Comparison of ENCODE assay signal across 1 cellular context in genomic region chr9:129899620-129900019, GRCh38.
TF ChIP-seq lines count a peak whose summit lies in the region.

No MANE protein-coding gene starts in this region.

TF ChIP-seq in GM12878, 131 proteins besides CTCF, POLR2A, EP300 and RAD21:
- TF ChIP-seq FOXM1 (IDR thresholded peaks at IDR 0.05; ENCODE audit: low read depth, low read length) (no peak), SMAD1 (IDR thresholded peaks at IDR 0.05; ENCODE audit: low read depth, partially characterized antibody) (no peak), NBN (IDR thresholded peaks at IDR 0.05) (0 out of 2 replicates have a peak, but pooled peaks have one; percentile 20), HDAC6 (IDR thresholded peaks at IDR 0.05; ENCODE audit: unreplicated experiment) (no peak), ZZZ3 (IDR thresholded peaks at IDR 0.05; ENCODE audit: control insufficient read depth, insufficient read length, low read depth) (no peak), SP1 (IDR thresholded peaks at IDR 0.05; ENCODE audit: low read depth, low read length) (no peak), ZBED1 (IDR thresholded peaks at IDR 0.05; ENCODE audit: borderline replicate concordance) (no peak), ZNF207 (IDR thresholded peaks at IDR 0.05; ENCODE audit: borderline replicate concordance) (no peak), ZNF24 (IDR thresholded peaks at IDR 0.05) (no peak), BACH1 (IDR thresholded peaks at IDR 0.05; ENCODE audit: borderline replicate concordance) (no peak), IRF4 (IDR thresholded peaks at IDR 0.05; ENCODE audit: low read depth, low read length) (no peak), BCL3 (IDR thresholded peaks at IDR 0.05; ENCODE audit: borderline replicate concordance, insufficient read depth, low read depth, low read length, poor library complexity, severe bottlenecking) (no peak), CHD2 (IDR thresholded peaks at IDR 0.05; ENCODE audit: borderline replicate concordance, low read depth, low read length) (no peak), TCF3 (IDR thresholded peaks at IDR 0.05; ENCODE audit: borderline replicate concordance, insufficient read depth, low read depth, low read length) (no peak), HDGF (IDR thresholded peaks at IDR 0.05) (peak; percentile 66; the same call in 1 of the 2 replicates)
- TF ChIP-seq, protein P1, sequence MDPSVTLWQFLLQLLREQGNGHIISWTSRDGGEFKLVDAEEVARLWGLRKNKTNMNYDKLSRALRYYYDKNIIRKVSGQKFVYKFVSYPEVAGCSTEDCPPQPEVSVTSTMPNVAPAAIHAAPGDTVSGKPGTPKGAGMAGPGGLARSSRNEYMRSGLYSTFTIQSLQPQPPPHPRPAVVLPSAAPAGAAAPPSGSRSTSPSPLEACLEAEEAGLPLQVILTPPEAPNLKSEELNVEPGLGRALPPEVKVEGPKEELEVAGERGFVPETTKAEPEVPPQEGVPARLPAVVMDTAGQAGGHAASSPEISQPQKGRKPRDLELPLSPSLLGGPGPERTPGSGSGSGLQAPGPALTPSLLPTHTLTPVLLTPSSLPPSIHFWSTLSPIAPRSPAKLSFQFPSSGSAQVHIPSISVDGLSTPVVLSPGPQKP (IDR thresholded peaks at IDR 0.05; ENCODE audit: low read depth, low read length), result no peak
- TF ChIP-seq, protein P2, sequence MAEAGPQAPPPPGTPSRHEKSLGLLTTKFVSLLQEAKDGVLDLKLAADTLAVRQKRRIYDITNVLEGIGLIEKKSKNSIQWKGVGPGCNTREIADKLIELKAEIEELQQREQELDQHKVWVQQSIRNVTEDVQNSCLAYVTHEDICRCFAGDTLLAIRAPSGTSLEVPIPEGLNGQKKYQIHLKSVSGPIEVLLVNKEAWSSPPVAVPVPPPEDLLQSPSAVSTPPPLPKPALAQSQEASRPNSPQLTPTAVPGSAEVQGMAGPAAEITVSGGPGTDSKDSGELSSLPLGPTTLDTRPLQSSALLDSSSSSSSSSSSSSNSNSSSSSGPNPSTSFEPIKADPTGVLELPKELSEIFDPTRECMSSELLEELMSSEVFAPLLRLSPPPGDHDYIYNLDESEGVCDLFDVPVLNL (IDR thresholded peaks at IDR 0.05; ENCODE audit: low read depth, low read length), result no peak
